Comparison of ENCODE assay signal across 13 cellular contexts in genomic region chr7:25456467-25457171, GRCh38.
A peak's percentile ranks its signal among the peaks of the same experiment; 100 is the strongest.
DNase-seq lines count a peak whose midpoint lies in the region; ATAC-seq and TF ChIP-seq lines count a peak whose summit lies in the region.
"Had no signal": no experiment of that assay in that cellular context is flagged by ENCODE, and none has a peak within 500 bp of the region (broad histone marks: within the 10 kb centered on the region; RNA-seq: fewer than 3 reads in every experiment).

No MANE protein-coding gene starts in this region.

- H3K9me3 ChIP-seq in body of pancreas (no peaks in the 10 kb centered on the region), mucosa of descending colon (no peaks in the 10 kb centered on the region), upper lobe of left lung (no peaks in the 10 kb centered on the region)

- 32 to 33% methylated on average over 8 of the region's 8 CpGs for WGBS in body of pancreas, 2 donors
- WGBS in upper lobe of left lung, 2 donors: 37 to 54% methylated on average over 8 of the region's 8 CpGs

- H3K27me3 ChIP-seq in body of pancreas: peaks cover 0 to 5% of the 10 kb centered on the region in 2 donors
- H3K27me3 ChIP-seq in upper lobe of left lung: no peaks in the 10 kb centered on the region

- DNase-seq in NCI-H82 (lab: John Stamatoyannopoulos, UW) (peak; percentile 2), NCI-H82 treated with DMSO at 0.1 percent for 48 hours (lab: John Stamatoyannopoulos, UW; ENCODE audit: unreplicated experiment) (no peak), body of pancreas (peak; percentile 32 to 68 (median 51)), mucosa of descending colon (peak in 2 of 3 donors; percentile 39 to 71), upper lobe of left lung (peak in 1 of 2 donors; percentile 24), LoVo (ENCODE audit: low spot score) (no peak), NCI-H187 treated with DMSO at 0.1 percent for 48 hours (lab: John Stamatoyannopoulos, UW) (no peak), activated gamma-delta T cell (lab: John Stamatoyannopoulos, UW) (no peak)
- DNase-seq: activated CD8-positive, alpha-beta T cell treated with anti-CD3 and anti-CD28 coated beads for 36 hours; activated naive CD8-positive, alpha-beta T cell treated with anti-CD3 and anti-CD28 coated beads, Interleukin-2, amount 10 ng/mL, durations not matched to agents 7 days and 5 days; GDM1; stimulated activated CD4-positive, alpha-beta T cell treated with anti-CD3 and anti-CD28 coated beads, Interleukin-15, amount 100 ng/mL, for 24 hours had no signal

- intact Hi-C loops in body of pancreas (cut with DNase I): no loop called here
- intact Hi-C loops in mucosa of descending colon (cut with DNase I, micrococcal nuclease): no loop called here

- TF ChIP-seq POLR2A in body of pancreas (IDR thresholded peaks at IDR 0.05) (no peak), upper lobe of left lung (IDR thresholded peaks at IDR 0.05) (no peak)

- H3K36me3 ChIP-seq in body of pancreas (replicated peaks in 1 of 2; ENCODE audit: insufficient read depth in 1 of 2, low read depth in 2 of 2): no peaks in the 10 kb centered on the region
- no peaks in the 10 kb centered on the region for H3K36me3 ChIP-seq in mucosa of descending colon (ENCODE audit: low read depth)
- H3K36me3 ChIP-seq in upper lobe of left lung: no peaks in the 10 kb centered on the region

- H3K4me1 ChIP-seq in body of pancreas: peaks cover 17% of the 10 kb centered on the region
- peaks cover 10% of the 10 kb centered on the region for H3K4me1 ChIP-seq in mucosa of descending colon (ENCODE audit: low read depth)
- H3K4me1 ChIP-seq in upper lobe of left lung: peaks cover 28 to 48% (median 34%) of the 10 kb centered on the region in 4 donors

- H3K27ac ChIP-seq in body of pancreas (peak overlapping the region in 1 of 4 donors; percentile 42), upper lobe of left lung (peak overlapping the region in 3 of 4 donors; percentile 18 to 64 (median 29))

- TF ChIP-seq CTCF in body of pancreas (IDR thresholded peaks at IDR 0.05): no peak
- TF ChIP-seq CTCF in mucosa of descending colon (IDR thresholded peaks at IDR 0.05): no peak
- no peak for TF ChIP-seq CTCF in upper lobe of left lung (IDR thresholded peaks at IDR 0.05)

- H3K4me3 ChIP-seq in body of pancreas (no peak overlapping the region), mucosa of descending colon (no peak overlapping the region), upper lobe of left lung (no peak overlapping the region)

- no peak for TF ChIP-seq EP300 in upper lobe of left lung (IDR thresholded peaks at IDR 0.05)

- ATAC-seq in body of pancreas (peak; percentile 71), mucosa of descending colon (peak; percentile 69), upper lobe of left lung (ENCODE audit: low FRiP score in 2 of 2) (peak; percentile 41 to 69)
- ATAC-seq: activated CD8-positive, alpha-beta T cell treated with anti-CD3 and anti-CD28 coated beads for 36 hours; stimulated activated effector memory CD8-positive, alpha-beta T cell treated with anti-CD3 and anti-CD28 coated beads, Interleukin-12 subunit alpha, Interleukin-12 subunit beta, amount 100 ng/mL, for 72 hours had no signal

Comparison
In these comparisons a context has a peak if more than half of its experiments do, and no peak if none do; other contexts are left out.
1. DNase-seq: peak in NCI-H82 (single experiment), body of pancreas (4 of 4) and mucosa of descending colon (2 of 3); none in NCI-H82 treated with DMSO at 0.1 percent for 48 hours (single experiment), LoVo (single experiment), NCI-H187 treated with DMSO at 0.1 percent for 48 hours (single experiment) and activated gamma-delta T cell (single experiment).
2. Peak in every context shown above with its lines, with median percentiles within 50 percentile points of each other: ATAC-seq.